21 cellular contexts compared by ENCODE assay signal in genomic region chr2:85427300-85427699, GRCh38. TPM values are rescaled to one million over a fixed set of nuclear protein-coding genes. Genes with fewer than 3 reads are reported as not detected.
"Had no signal": no experiment of that assay in that cellular context is flagged by ENCODE, and none has a peak within 500 bp of the region (broad histone marks: within the 10 kb centered on the region; RNA-seq: fewer than 3 reads in every experiment).

No MANE protein-coding gene starts in this region.

- H3K36me3 Mint-ChIP-seq: activated naive CD4-positive, alpha-beta T cell treated with anti-CD3 and anti-CD28 coated beads, Interleukin-2, amount 50 U/mL, for 24 hours; mesothelial cell of epicardium; stimulated activated effector memory CD8-positive, alpha-beta T cell treated with anti-CD3 and anti-CD28 coated beads, Interleukin-12 subunit alpha, Interleukin-12 subunit beta, amount 100 ng/mL, for 72 hours had no signal

- H3K4me1 Mint-ChIP-seq: activated naive CD4-positive, alpha-beta T cell treated with anti-CD3 and anti-CD28 coated beads, Interleukin-2, amount 50 U/mL, for 24 hours had no signal

- FAIRE-seq: astrocyte, bronchial epithelial cell had no signal

- H3K4me2 ChIP-seq: smooth muscle cell had no signal

- H3K4me3 Mint-ChIP-seq: activated CD4-positive, alpha-beta T cell treated with anti-CD3 and anti-CD28 coated beads, Interleukin-2, amount 10 ng/mL, durations not matched to agents 7 days and 5 days; activated CD8-positive, alpha-beta T cell treated with anti-CD3 and anti-CD28 coated beads, Interleukin-2, amount 10 ng/mL, durations not matched to agents 7 days and 5 days; activated naive CD4-positive, alpha-beta T cell treated with anti-CD3 and anti-CD28 coated beads, Interleukin-2, amount 50 U/mL, for 24 hours; activated T-cell treated with anti-CD3 and anti-CD28 coated beads, Interleukin-2, amount 50 U/mL, for 24 hours; mesothelial cell of epicardium; nephron; stimulated activated effector memory CD8-positive, alpha-beta T cell treated with anti-CD3 and anti-CD28 coated beads, Interleukin-12 subunit alpha, Interleukin-12 subunit beta, amount 100 ng/mL, for 72 hours; T-helper 1 cell treated with Interleukin-12 subunit alpha and Interleukin-12 subunit beta and Interleukin-4 antibody, amounts not matched to agents 30 μg/mL and 1 μg/mL, for 36 hours had no signal

- H3K9me3 ChIP-seq: adrenal gland, prostate gland, testis, upper lobe of left lung had no signal

- H3K27me3 ChIP-seq: adrenal gland, testis, upper lobe of left lung had no signal

- H3K4me1 ChIP-seq: adrenal gland, prostate gland, testis had no signal

- H3K27ac ChIP-seq: adrenal gland, prostate gland, testis had no signal

- DNase-seq: activated CD4-positive, alpha-beta T cell treated with anti-CD3 and anti-CD28 coated beads, Interleukin-2, amount 10 ng/mL, durations not matched to agents 7 days and 5 days; activated CD8-positive, alpha-beta T cell treated with anti-CD3 and anti-CD28 coated beads, Interleukin-2, amount 10 ng/mL, durations not matched to agents 7 days and 5 days; activated T-cell treated with anti-CD3 and anti-CD28 coated beads, Interleukin-2, amount 50 U/mL, for 24 hours; adrenal gland; cerebellar nuclear complex; foreskin fibroblast; stimulated activated CD4-positive, alpha-beta T cell treated with anti-CD3 and anti-CD28 coated beads, Interleukin-4, amount 100 ng/mL, for 24 hours; testis; upper lobe of left lung had no signal

- H3K36me3 ChIP-seq: adrenal gland, prostate gland, upper lobe of left lung had no signal

- H3K27me3 Mint-ChIP-seq: activated CD4-positive, alpha-beta T cell treated with anti-CD3 and anti-CD28 coated beads, Interleukin-2, amount 10 ng/mL, durations not matched to agents 7 days and 5 days; activated naive CD4-positive, alpha-beta T cell treated with anti-CD3 and anti-CD28 coated beads, Interleukin-2, amount 50 U/mL, for 24 hours; activated T-cell treated with anti-CD3 and anti-CD28 coated beads, Interleukin-2, amount 50 U/mL, for 24 hours had no signal

- H3K4me3 ChIP-seq: adrenal gland, prostate gland, smooth muscle cell, testis, upper lobe of left lung had no signal

- H3K9me3 Mint-ChIP-seq: activated CD4-positive, alpha-beta T cell treated with anti-CD3 and anti-CD28 coated beads, Interleukin-2, amount 10 ng/mL, durations not matched to agents 7 days and 5 days; activated naive CD4-positive, alpha-beta T cell treated with anti-CD3 and anti-CD28 coated beads, Interleukin-2, amount 50 U/mL, for 24 hours; activated T-cell treated with anti-CD3 and anti-CD28 coated beads, Interleukin-2, amount 50 U/mL, for 24 hours; mesothelial cell of epicardium; nephron; stimulated activated effector memory CD8-positive, alpha-beta T cell treated with anti-CD3 and anti-CD28 coated beads, Interleukin-12 subunit alpha, Interleukin-12 subunit beta, amount 100 ng/mL, for 72 hours; T-helper 1 cell treated with Interleukin-12 subunit alpha and Interleukin-12 subunit beta and Interleukin-4 antibody, amounts not matched to agents 30 μg/mL and 1 μg/mL, for 36 hours had no signal

- ATAC-seq: activated CD8-positive, alpha-beta T cell treated with anti-CD3 and anti-CD28 coated beads, Interleukin-2, amount 10 ng/mL, durations not matched to agents 7 days and 5 days; stimulated activated effector memory CD8-positive, alpha-beta T cell treated with anti-CD3 and anti-CD28 coated beads, Interleukin-12 subunit alpha, Interleukin-12 subunit beta, amount 100 ng/mL, for 72 hours had no signal

- H3K27ac Mint-ChIP-seq: activated CD4-positive, alpha-beta T cell treated with anti-CD3 and anti-CD28 coated beads, Interleukin-2, amount 10 ng/mL, durations not matched to agents 7 days and 5 days; activated CD8-positive, alpha-beta T cell treated with anti-CD3 and anti-CD28 coated beads, Interleukin-2, amount 10 ng/mL, durations not matched to agents 7 days and 5 days; activated naive CD4-positive, alpha-beta T cell treated with anti-CD3 and anti-CD28 coated beads, Interleukin-2, amount 50 U/mL, for 24 hours; activated T-cell treated with anti-CD3 and anti-CD28 coated beads, Interleukin-2, amount 50 U/mL, for 24 hours; mesothelial cell of epicardium; T-helper 1 cell treated with Interleukin-12 subunit alpha and Interleukin-12 subunit beta and Interleukin-4 antibody, amounts not matched to agents 30 μg/mL and 1 μg/mL, for 36 hours had no signal

RNA-seq across cellular contexts. Expression of gene SH2D6, which starts 8.8 kb away (rescaled TPM):
- total RNA-seq: bronchial epithelial cell, glomerular endothelial cell, lung microvascular endothelial cell, omental fat pad, smooth muscle cell had no signal
- polyA plus RNA-seq: smooth muscle cell had no signal
